In genomic region chr19:2977001-2977685, GRCh38 we compare ENCODE assay signal across 1 cellular context.
TF ChIP-seq lines count a peak whose summit lies in the region.

Gene TLE6 (plus strand): TSS chr19:2977564. CDS start chr19:2978234, 670 bp downstream.

TF ChIP-seq in GM12878, 131 proteins besides CTCF, POLR2A, EP300 and RAD21 (continued from another document):
- TF ChIP-seq CUX1 (IDR thresholded peaks at IDR 0.05; ENCODE audit: insufficient replicate concordance, low read depth, low read length) (no peak), RCOR1 (conservative IDR thresholded peaks at IDR 0.05; ENCODE audit: low read depth, low read length) (no peak), MEF2B (IDR thresholded peaks at IDR 0.05; ENCODE audit: partially characterized antibody, poor library complexity, severe bottlenecking) (peak; percentile 65), MXI1 (IDR thresholded peaks at IDR 0.05; ENCODE audit: low read depth, low read length) (peak; percentile 90), DPF2 (IDR thresholded peaks at IDR 0.05) (peak; percentile 88), MYC (IDR thresholded peaks at IDR 0.05; ENCODE audit: insufficient read depth, insufficient read length, insufficient replicate concordance, low read length, severe bottlenecking) (peak; percentile 48), TAF1 (IDR thresholded peaks at IDR 0.05; ENCODE audit: borderline replicate concordance, low read depth, low read length) (0 out of 2 replicates have a peak, but pooled peaks have one; percentile 37), SMAD1 (IDR thresholded peaks at IDR 0.05; ENCODE audit: low read depth, partially characterized antibody) (no peak), SP1 (IDR thresholded peaks at IDR 0.05; ENCODE audit: low read depth, low read length) (peak; percentile 93), FOS (IDR thresholded peaks at IDR 0.05; ENCODE audit: borderline replicate concordance, extremely low read depth, insufficient read length) (peak; percentile 44), USF1 (IDR thresholded peaks at IDR 0.05; ENCODE audit: borderline replicate concordance, extremely low read length, insufficient read depth, low read depth, low read length) (peak; percentile 89), RUNX3 (IDR thresholded peaks at IDR 0.05; ENCODE audit: low read length) (0 out of 2 replicates have a peak, but pooled peaks have one; percentile 8), NR2F1 (conservative IDR thresholded peaks at IDR 0.05) (peak; percentile 82; the same call in 1 of the 2 replicates), TCF12 (IDR thresholded peaks at IDR 0.05; ENCODE audit: low read depth, low read length) (peak; percentile 48; the same call in 1 of the 2 replicates), E2F4 (IDR thresholded peaks at IDR 0.05; ENCODE audit: low read depth, low read length) (no peak), CHD2 (IDR thresholded peaks at IDR 0.05; ENCODE audit: borderline replicate concordance, low read depth, low read length) (peak; percentile 37; the same call in 1 of the 2 replicates), ZNF384 (IDR thresholded peaks at IDR 0.05; ENCODE audit: borderline replicate concordance, low read depth, low read length) (no peak), USF2 (IDR thresholded peaks at IDR 0.05; ENCODE audit: borderline replicate concordance, low read depth, low read length) (peak; percentile 72), HDGF (IDR thresholded peaks at IDR 0.05) (peak; percentile 66; the same call in 1 of the 2 replicates), RB1 (IDR thresholded peaks at IDR 0.05; ENCODE audit: borderline replicate concordance) (0 out of 2 replicates have a peak, but pooled peaks have one; percentile 23), SKIL (IDR thresholded peaks at IDR 0.05; ENCODE audit: low read depth, poor library complexity, severe bottlenecking) (no peak), ATF7 (IDR thresholded peaks at IDR 0.05; ENCODE audit: low read depth) (0 out of 2 replicates have a peak, but pooled peaks have one; percentile 9), YY1 (IDR thresholded peaks at IDR 0.05; ENCODE audit: low read depth, low read length) (peak; percentile 86)
- TF ChIP-seq, protein P1, sequence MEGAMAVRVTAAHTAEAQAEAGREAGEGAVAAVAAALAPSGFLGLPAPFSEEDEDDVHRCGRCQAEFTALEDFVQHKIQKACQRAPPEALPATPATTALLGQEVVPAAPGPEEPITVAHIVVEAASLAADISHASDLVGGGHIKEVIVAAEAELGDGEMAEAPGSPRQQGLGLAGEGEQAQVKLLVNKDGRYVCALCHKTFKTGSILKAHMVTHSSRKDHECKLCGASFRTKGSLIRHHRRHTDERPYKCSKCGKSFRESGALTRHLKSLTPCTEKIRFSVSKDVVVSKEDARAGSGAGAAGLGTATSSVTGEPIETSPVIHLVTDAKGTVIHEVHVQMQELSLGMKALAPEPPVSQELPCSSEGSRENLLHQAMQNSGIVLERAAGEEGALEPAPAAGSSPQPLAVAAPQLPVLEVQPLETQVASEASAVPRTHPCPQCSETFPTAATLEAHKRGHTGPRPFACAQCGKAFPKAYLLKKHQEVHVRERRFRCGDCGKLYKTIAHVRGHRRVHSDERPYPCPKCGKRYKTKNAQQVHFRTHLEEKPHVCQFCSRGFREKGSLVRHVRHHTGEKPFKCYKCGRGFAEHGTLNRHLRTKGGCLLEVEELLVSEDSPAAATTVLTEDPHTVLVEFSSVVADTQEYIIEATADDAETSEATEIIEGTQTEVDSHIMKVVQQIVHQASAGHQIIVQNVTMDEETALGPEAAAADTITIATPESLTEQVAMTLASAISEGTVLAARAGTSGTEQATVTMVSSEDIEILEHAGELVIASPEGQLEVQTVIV (IDR thresholded peaks at IDR 0.05; ENCODE audit: borderline replicate concordance, partially characterized antibody), result peak; percentile 48
- TF ChIP-seq, protein P2, sequence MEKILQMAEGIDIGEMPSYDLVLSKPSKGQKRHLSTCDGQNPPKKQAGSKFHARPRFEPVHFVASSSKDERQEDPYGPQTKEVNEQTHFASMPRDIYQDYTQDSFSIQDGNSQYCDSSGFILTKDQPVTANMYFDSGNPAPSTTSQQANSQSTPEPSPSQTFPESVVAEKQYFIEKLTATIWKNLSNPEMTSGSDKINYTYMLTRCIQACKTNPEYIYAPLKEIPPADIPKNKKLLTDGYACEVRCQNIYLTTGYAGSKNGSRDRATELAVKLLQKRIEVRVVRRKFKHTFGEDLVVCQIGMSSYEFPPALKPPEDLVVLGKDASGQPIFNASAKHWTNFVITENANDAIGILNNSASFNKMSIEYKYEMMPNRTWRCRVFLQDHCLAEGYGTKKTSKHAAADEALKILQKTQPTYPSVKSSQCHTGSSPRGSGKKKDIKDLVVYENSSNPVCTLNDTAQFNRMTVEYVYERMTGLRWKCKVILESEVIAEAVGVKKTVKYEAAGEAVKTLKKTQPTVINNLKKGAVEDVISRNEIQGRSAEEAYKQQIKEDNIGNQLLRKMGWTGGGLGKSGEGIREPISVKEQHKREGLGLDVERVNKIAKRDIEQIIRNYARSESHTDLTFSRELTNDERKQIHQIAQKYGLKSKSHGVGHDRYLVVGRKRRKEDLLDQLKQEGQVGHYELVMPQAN (conservative IDR thresholded peaks at IDR 0.05), result peak; percentile 59; the same call in 1 of the 2 replicates
- TF ChIP-seq, protein P3, sequence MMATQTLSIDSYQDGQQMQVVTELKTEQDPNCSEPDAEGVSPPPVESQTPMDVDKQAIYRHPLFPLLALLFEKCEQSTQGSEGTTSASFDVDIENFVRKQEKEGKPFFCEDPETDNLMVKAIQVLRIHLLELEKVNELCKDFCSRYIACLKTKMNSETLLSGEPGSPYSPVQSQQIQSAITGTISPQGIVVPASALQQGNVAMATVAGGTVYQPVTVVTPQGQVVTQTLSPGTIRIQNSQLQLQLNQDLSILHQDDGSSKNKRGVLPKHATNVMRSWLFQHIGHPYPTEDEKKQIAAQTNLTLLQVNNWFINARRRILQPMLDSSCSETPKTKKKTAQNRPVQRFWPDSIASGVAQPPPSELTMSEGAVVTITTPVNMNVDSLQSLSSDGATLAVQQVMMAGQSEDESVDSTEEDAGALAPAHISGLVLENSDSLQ (IDR thresholded peaks at IDR 0.05), result peak; percentile 98
